ENCODE assay signal across 1 cellular context in genomic region chr3:29694783-29695182, GRCh38.
TF ChIP-seq lines count a peak whose summit lies in the region.

No MANE protein-coding gene starts in this region.

TF ChIP-seq in A549, 52 proteins besides CTCF, POLR2A, EP300 and RAD21 (continued from another document):
- TF ChIP-seq HOXA7 (CRISPR knock-in tag; IDR thresholded peaks at IDR 0.05) (no peak), RNF2 (IDR thresholded peaks at IDR 0.05; ENCODE audit: borderline replicate concordance, low read depth) (no peak), GATA3 (IDR thresholded peaks at IDR 0.05; ENCODE audit: borderline replicate concordance) (peak; percentile 94), EHF (CRISPR knock-in tag; IDR thresholded peaks at IDR 0.05) (no peak), FOSL2 (IDR thresholded peaks at IDR 0.05) (peak; percentile 95), FOSL2 (CRISPR knock-in tag; IDR thresholded peaks at IDR 0.05) (peak; percentile 98), ZC3H11A (IDR thresholded peaks at IDR 0.05) (no peak), HOXB13 (CRISPR knock-in tag; IDR thresholded peaks at IDR 0.05; ENCODE audit: low read depth) (no peak), CHD2 (IDR thresholded peaks at IDR 0.05; ENCODE audit: low read length, partially characterized antibody) (no peak), ZSCAN20 (CRISPR knock-in tag; IDR thresholded peaks at IDR 0.05) (no peak), NPAS2 (CRISPR knock-in tag; IDR thresholded peaks at IDR 0.05; ENCODE audit: borderline replicate concordance) (no peak), NFE2L2 (conservative IDR thresholded peaks at IDR 0.05; ENCODE audit: low read length) (no peak), KDM5A (IDR thresholded peaks at IDR 0.05) (no peak), EHMT2 (IDR thresholded peaks at IDR 0.05; ENCODE audit: low read depth) (no peak), JUN (IDR thresholded peaks at IDR 0.05) (peak; percentile 54 to 78; a peak in 3 of 5 replicates), BCL3 (IDR thresholded peaks at IDR 0.05) (peak; percentile 58; the same call in 1 of the 3 replicates), FOSB (CRISPR knock-in tag; IDR thresholded peaks at IDR 0.05) (no peak)
- TF ChIP-seq, protein P1, sequence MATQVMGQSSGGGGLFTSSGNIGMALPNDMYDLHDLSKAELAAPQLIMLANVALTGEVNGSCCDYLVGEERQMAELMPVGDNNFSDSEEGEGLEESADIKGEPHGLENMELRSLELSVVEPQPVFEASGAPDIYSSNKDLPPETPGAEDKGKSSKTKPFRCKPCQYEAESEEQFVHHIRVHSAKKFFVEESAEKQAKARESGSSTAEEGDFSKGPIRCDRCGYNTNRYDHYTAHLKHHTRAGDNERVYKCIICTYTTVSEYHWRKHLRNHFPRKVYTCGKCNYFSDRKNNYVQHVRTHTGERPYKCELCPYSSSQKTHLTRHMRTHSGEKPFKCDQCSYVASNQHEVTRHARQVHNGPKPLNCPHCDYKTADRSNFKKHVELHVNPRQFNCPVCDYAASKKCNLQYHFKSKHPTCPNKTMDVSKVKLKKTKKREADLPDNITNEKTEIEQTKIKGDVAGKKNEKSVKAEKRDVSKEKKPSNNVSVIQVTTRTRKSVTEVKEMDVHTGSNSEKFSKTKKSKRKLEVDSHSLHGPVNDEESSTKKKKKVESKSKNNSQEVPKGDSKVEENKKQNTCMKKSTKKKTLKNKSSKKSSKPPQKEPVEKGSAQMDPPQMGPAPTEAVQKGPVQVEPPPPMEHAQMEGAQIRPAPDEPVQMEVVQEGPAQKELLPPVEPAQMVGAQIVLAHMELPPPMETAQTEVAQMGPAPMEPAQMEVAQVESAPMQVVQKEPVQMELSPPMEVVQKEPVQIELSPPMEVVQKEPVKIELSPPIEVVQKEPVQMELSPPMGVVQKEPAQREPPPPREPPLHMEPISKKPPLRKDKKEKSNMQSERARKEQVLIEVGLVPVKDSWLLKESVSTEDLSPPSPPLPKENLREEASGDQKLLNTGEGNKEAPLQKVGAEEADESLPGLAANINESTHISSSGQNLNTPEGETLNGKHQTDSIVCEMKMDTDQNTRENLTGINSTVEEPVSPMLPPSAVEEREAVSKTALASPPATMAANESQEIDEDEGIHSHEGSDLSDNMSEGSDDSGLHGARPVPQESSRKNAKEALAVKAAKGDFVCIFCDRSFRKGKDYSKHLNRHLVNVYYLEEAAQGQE (IDR thresholded peaks at IDR 0.05): no peak
